ENCODE assay signal across 8 cellular contexts in genomic region chr1:230167419-230167852, GRCh38.
DNase-seq lines count a peak whose midpoint lies in the region; ATAC-seq, FAIRE-seq and TF ChIP-seq lines count a peak whose summit lies in the region.

No MANE protein-coding gene starts in this region.

- H3K9me3 ChIP-seq in H1 (ENCODE audit: insufficient read depth in 2 of 2, low read depth in 1 of 2, low read length in 1 of 2), result 0 out of 4 replicates have a peak, but pooled peaks cover 3 to 5% of the 10 kb centered on the region in 2 experiments

- TF ChIP-seq POLR2A in H1 (IDR thresholded peaks at IDR 0.05; ENCODE audit: control extremely low read depth in 1 of 2, low read depth in 2 of 2, low read length in 2 of 2), result no peak

- no peak overlapping the region for H2BK5ac ChIP-seq in H1 (ENCODE audit: low read depth, low read length)

- peaks cover 0 to 1% of the 10 kb centered on the region in 2 experiments for H4K20me1 ChIP-seq in H1 (replicated peaks in 1 of 2; ENCODE audit: control insufficient read depth in 1 of 2, insufficient read depth in 2 of 2, low read length in 2 of 2)

- H3K27me3 ChIP-seq in H1 (replicated peaks in 1 of 4; ENCODE audit: control insufficient read depth in 3 of 4, extremely low read depth in 1 of 4, insufficient read depth in 3 of 4, low read length in 3 of 4), result no peaks in the 10 kb centered on the region

- H3K9ac ChIP-seq in H1 (replicated peaks in 1 of 4; ENCODE audit: extremely low read depth in 1 of 4, low read depth in 3 of 4, low read length in 3 of 4), result no peak overlapping the region

- no peak overlapping the region for H3K4me2 ChIP-seq in H1 (ENCODE audit: insufficient read depth in 1 of 2, low read depth in 2 of 2, low read length in 2 of 2)

- no peak overlapping the region for H3K4me3 ChIP-seq in AG04449 (ENCODE audit: low read depth, low read length)
- H3K4me3 ChIP-seq in H1 (ENCODE audit: extremely low read depth in 1 of 4, insufficient read depth in 2 of 4, low read depth in 3 of 4, low read length in 4 of 4), result no peak overlapping the region

- DNase-seq in AG04449 (ENCODE audit: low read depth, low spot score) (no peak), MV-4-11 (lab: John Stamatoyannopoulos, UW) (peak; percentile 48), activated B cell treated with CpG ODN at 0.5 μM for 24 hours (no peak), H1 (ENCODE audit: low read depth in 1 of 2, low spot score in 2 of 2) (peak; percentile 23 to 62)

- H2AFZ ChIP-seq in H1 (ENCODE audit: low read length), result no peak overlapping the region

- no peak overlapping the region for H3K4me3 Mint-ChIP-seq in activated B cell treated with CpG ODN at 0.5 μM for 24 hours
- no peak overlapping the region for H3K4me3 Mint-ChIP-seq in nephron

- no peak overlapping the region for H4K5ac ChIP-seq in H1 (ENCODE audit: insufficient read length, low read depth, low read length)

- H3K18ac ChIP-seq in H1 (ENCODE audit: extremely low read depth, low read length), result no peak overlapping the region

- peaks cover 14% of the 10 kb centered on the region for H3K36me3 Mint-ChIP-seq in activated B cell treated with CpG ODN at 0.5 μM for 24 hours (ENCODE audit: low read depth)
- H3K36me3 Mint-ChIP-seq in nephron (ENCODE audit: low read depth), result peaks cover 7% of the 10 kb centered on the region

- ATAC-seq in activated B cell treated with CpG ODN at 0.5 μM for 24 hours (ENCODE audit: low read depth) (peak; percentile 32), HG03442 (IDR thresholded peaks at IDR 0.05; ENCODE audit: unreplicated experiment) (no peak), GM18861 (IDR thresholded peaks at IDR 0.05; ENCODE audit: unreplicated experiment) (no peak)

- intact Hi-C loops in activated B cell treated with CpG ODN at 0.5 μM for 24 hours (cut with micrococcal nuclease), result loop anchor here (1.0 to 5.0 kb wide), 7 partner anchors 17 to 506 kb away; no protein-coding TSS in a partner anchor

- no peak overlapping the region for H3K23ac ChIP-seq in H1 (ENCODE audit: insufficient read length)

- H3K9me3 Mint-ChIP-seq in activated B cell treated with CpG ODN at 0.5 μM for 24 hours (no peaks in the 10 kb centered on the region), nephron (no peaks in the 10 kb centered on the region)

- H3K56ac ChIP-seq in H1 (replicated peaks; ENCODE audit: insufficient read length, low read depth, low read length), result no peak overlapping the region

- H4K91ac ChIP-seq in H1 (replicated peaks; ENCODE audit: insufficient read length, low read length), result no peak overlapping the region

- H2BK15ac ChIP-seq in H1 (ENCODE audit: low read length), result no peak overlapping the region

- H2AK5ac ChIP-seq in H1 (ENCODE audit: low read depth, low read length), result no peak overlapping the region

- H3K4ac ChIP-seq in H1 (replicated peaks; ENCODE audit: insufficient read length, low read depth, low read length), result no peak overlapping the region

- peaks cover 0 to 4% (median 1%) of the 10 kb centered on the region in 4 experiments; a peak in 2 of 7 replicates for H3K4me1 ChIP-seq in H1 (replicated peaks in 1 of 4; ENCODE audit: control insufficient read depth in 3 of 4, insufficient read depth in 4 of 4, low read length in 3 of 4)

- no peaks in the 10 kb centered on the region for H3K23me2 ChIP-seq in H1 (ENCODE audit: low read depth, low read length)

- peak; percentile 78 to 85 for TF ChIP-seq RAD21 in H1 (IDR thresholded peaks at IDR 0.05 in 1 of 2, conservative IDR thresholded peaks at IDR 0.05 in 1 of 2; ENCODE audit: low read depth in 2 of 2, low read length in 2 of 2)

- no peak overlapping the region for H3K14ac ChIP-seq in H1 (ENCODE audit: insufficient read length)

- H3K79me2 ChIP-seq in H1 (ENCODE audit: control insufficient read depth in 1 of 2, insufficient read depth in 2 of 2, low read length in 2 of 2), result peaks cover 0 to 56% of the 10 kb centered on the region in 2 experiments; a peak in 3 of 4 replicates

- no peaks in the 10 kb centered on the region for H3K36me3 ChIP-seq in H1 (ENCODE audit: control insufficient read depth in 2 of 4, insufficient read depth in 4 of 4, low read length in 3 of 4)

- WGBS in H1 (ENCODE audit: extremely low coverage in 1 of 2, insufficient coverage in 1 of 2, insufficient read length in 1 of 2, insufficient replicate concordance in 2 of 2, low coverage in 1 of 2, low lambda C conversion rate in 2 of 2, missing lambda C conversion rate in 1 of 2), 2 experiments, result 80% methylated on average over 12 of the region's 12 CpGs; no CpG with 5 or more reads in 1 of the 2 experiments

- H2BK12ac ChIP-seq in H1 (ENCODE audit: low read depth, low read length), result no peak overlapping the region

- H3K27me3 Mint-ChIP-seq in activated B cell treated with CpG ODN at 0.5 μM for 24 hours (no peaks in the 10 kb centered on the region), nephron (ENCODE audit: low read depth) (no peaks in the 10 kb centered on the region)

- H4K8ac ChIP-seq in H1 (ENCODE audit: extremely low read depth, insufficient read depth, low read length), result no peak overlapping the region

- no peak overlapping the region for H3K27ac ChIP-seq in H1 (ENCODE audit: low read depth, low read length)

- H3K4me1 Mint-ChIP-seq in activated B cell treated with CpG ODN at 0.5 μM for 24 hours, result peaks cover 79% of the 10 kb centered on the region
- H3K4me1 Mint-ChIP-seq in nephron, result peaks cover 59% of the 10 kb centered on the region

- peaks cover 2% of the 10 kb centered on the region; the same call in 1 of the 2 replicates for H3K79me1 ChIP-seq in H1 (ENCODE audit: low read depth, low read length)

- CTCF ChIA-PET in AG04449 (lab: Yijun Ruan, JAX) (interaction anchor here (0.7 to 1.4 kb wide), 3 partner anchors 14 to 63 kb away, joined by 3 read pairs; no protein-coding TSS in a partner anchor), activated B cell treated with CpG ODN at 0.5 μM for 24 hours (lab: Charles Lee) (interaction anchor here (0.6 to 2.2 kb wide), 20 partner anchors 9 to 610 kb away, joined by 3 to 9 read pairs (median 3); no protein-coding TSS in a partner anchor), H1 (lab: Charles Lee; ENCODE audit: partially characterized antibody) (interaction anchor here (0.6 to 3.6 kb wide), 31 partner anchors 9 to 1891 kb away, joined by 3 to 19 read pairs (median 4); no protein-coding TSS in a partner anchor)

- peak overlapping the region; percentile 75 for H3K27ac Mint-ChIP-seq in activated B cell treated with CpG ODN at 0.5 μM for 24 hours
- H3K27ac Mint-ChIP-seq in nephron, result peak overlapping the region in 2 of 3 experiments; percentile 14 to 70

- POLR2A ChIA-PET in AG04449 (lab: Yijun Ruan, JAX), result no interaction called here
- POLR2A ChIA-PET in activated B cell treated with CpG ODN at 0.5 μM for 24 hours (lab: Charles Lee), result interaction anchor here (0.6 to 2.6 kb wide), 6 partner anchors 17 to 506 kb away, joined by 4 to 19 read pairs (median 5); no protein-coding TSS in a partner anchor
- POLR2A ChIA-PET in H1 (lab: Charles Lee; ENCODE audit: partially characterized antibody), result interaction anchor here (0.6 kb wide), 2 partner anchors 17 to 476 kb away, joined by 3 to 4 read pairs; no protein-coding TSS in a partner anchor

- FAIRE-seq in H1 (lab: Jason Lieb, UNC), result peak; percentile 70

- no peak for TF ChIP-seq EP300 in H1 (IDR thresholded peaks at IDR 0.05; ENCODE audit: borderline replicate concordance in 1 of 2, low read depth in 2 of 2, low read length in 2 of 2)

- no peak overlapping the region for H2BK20ac ChIP-seq in H1 (ENCODE audit: low read length)

- H2BK120ac ChIP-seq in H1 (replicated peaks; ENCODE audit: low read depth, low read length), result no peak overlapping the region

- TF ChIP-seq CTCF in AG04449 (IDR thresholded peaks at IDR 0.05; ENCODE audit: insufficient read depth, low read length, missing control alignments) (peak; percentile 60), GM12872 (IDR thresholded peaks at IDR 0.05; ENCODE audit: insufficient read depth, low read depth, low read length) (peak; percentile 93), activated B cell treated with CpG ODN at 0.5 μM for 24 hours (IDR thresholded peaks at IDR 0.05) (no peak), H1 (IDR thresholded peaks at IDR 0.05; ENCODE audit: control extremely low read depth in 1 of 3, insufficient read depth in 1 of 3, low read depth in 1 of 3, low read length in 3 of 3) (peak; percentile 63 to 90 (median 74)), nephron (IDR thresholded peaks at IDR 0.05; ENCODE audit: unreplicated experiment in 3 of 3) (peak; percentile 26 to 49 (median 28))

TF ChIP-seq in H1, 55 proteins besides CTCF, POLR2A, EP300 and RAD21:
- TF ChIP-seq JUN (IDR thresholded peaks at IDR 0.05; ENCODE audit: low read depth, low read length) (no peak), MAX (IDR thresholded peaks at IDR 0.05) (peak; percentile 53; the same call in 1 of the 2 replicates), YY1 (IDR thresholded peaks at IDR 0.05; ENCODE audit: low read depth, low read length) (0 out of 2 replicates have a peak, but pooled peaks have one; percentile 23)

Comparison
In these comparisons a context has a peak if more than half of its experiments do, and no peak if none do; other contexts are left out.
1. DNase-seq: peak in MV-4-11 (single experiment) and H1 (2 of 2); none in AG04449 (single experiment) and activated B cell treated with CpG ODN at 0.5 μM for 24 hours (single experiment).